ENCODE assay signal across 8 cellular contexts in the genomic region with DNA sequence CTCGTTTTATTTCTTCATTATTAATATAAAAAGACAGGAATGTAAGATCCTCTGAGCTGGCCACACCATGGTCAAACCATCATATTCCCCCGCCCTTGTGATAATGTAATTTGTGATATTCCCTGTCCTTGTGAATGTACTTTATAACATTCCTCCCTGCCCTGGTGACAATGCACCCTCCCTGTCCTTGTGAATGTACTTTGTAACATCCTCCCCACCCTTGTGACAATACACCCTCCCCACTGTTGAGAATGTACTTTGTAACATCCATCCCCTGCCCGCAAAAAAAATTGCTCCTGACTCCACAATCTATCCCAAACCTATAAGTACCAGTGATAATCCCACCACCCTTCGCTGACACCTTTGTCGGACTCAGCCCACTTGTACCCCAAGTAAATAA.
"Had no signal": no experiment of that assay in that cellular context is flagged by ENCODE, and none has a peak within 500 bp of the region (broad histone marks: within the 10 kb centered on the region; RNA-seq: fewer than 3 reads in every experiment).

No MANE protein-coding gene starts in this region.

- ATAC-seq: HepG2 had no signal

- H3K27ac ChIP-seq: HL-60, KMS-11 had no signal

- H3K36me3 Mint-ChIP-seq: IgD-negative memory B cell had no signal

- FAIRE-seq: HepG2, HTR-8/SVneo had no signal

- H3K27me3 Mint-ChIP-seq: IgD-negative memory B cell had no signal

- H3K4me3 Mint-ChIP-seq: IgD-negative memory B cell had no signal

- H3K9ac ChIP-seq: KMS-11 had no signal

- H3K4me2 ChIP-seq: KMS-11 had no signal

- DNase-seq: IMR-90, KBM-7, KG1 had no signal
